ENCODE assay signal across 13 cellular contexts in the genomic region with DNA sequence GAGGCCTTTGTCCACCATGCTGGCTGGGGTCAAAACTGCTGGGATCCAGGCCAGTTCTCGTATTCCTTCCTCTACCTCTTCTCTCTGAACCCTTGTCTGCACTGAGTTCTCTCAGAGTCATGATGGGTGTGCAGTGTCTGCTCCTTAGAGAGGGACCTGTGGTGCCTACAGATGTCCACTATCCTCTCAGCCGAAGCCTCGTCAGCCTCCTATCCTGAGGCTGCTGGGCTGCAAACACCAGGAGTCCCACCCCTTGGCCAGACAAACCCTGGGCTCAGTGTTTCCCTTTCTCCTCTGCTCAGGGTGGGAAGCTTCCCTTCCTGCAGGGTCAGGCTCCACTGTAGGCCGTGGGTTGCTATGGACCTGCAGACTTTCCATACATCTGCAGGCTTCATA. TPM values are rescaled to one million over a fixed set of nuclear protein-coding genes. Genes with fewer than 3 reads are reported as not detected.
DNase-seq lines count a peak whose midpoint lies in the region; ATAC-seq and TF ChIP-seq lines count a peak whose summit lies in the region.
"Had no signal": no experiment of that assay in that cellular context is flagged by ENCODE, and none has a peak within 500 bp of the region (broad histone marks: within the 10 kb centered on the region; RNA-seq: fewer than 3 reads in every experiment).

No MANE protein-coding gene starts in this region.

- ATAC-seq in psoas muscle (no peak), GM19035 (IDR thresholded peaks at IDR 0.05; ENCODE audit: unreplicated experiment) (no peak)

- H3K36me3 ChIP-seq in DOHH2 (ENCODE audit: control insufficient read depth, low read length), result peaks cover 55% of the 10 kb centered on the region
- H3K36me3 ChIP-seq in SU-DHL-6 (ENCODE audit: low read length), result no peaks in the 10 kb centered on the region
- H3K36me3 ChIP-seq in psoas muscle (ENCODE audit: insufficient read depth in 1 of 2, low read depth in 1 of 2), result no peaks in the 10 kb centered on the region

- H3K9me2 ChIP-seq in DOHH2 (replicated peaks; ENCODE audit: control insufficient read depth, low read length) (no peaks in the 10 kb centered on the region), SU-DHL-6 (replicated peaks; ENCODE audit: insufficient read depth, low read length) (no peaks in the 10 kb centered on the region)

- peaks cover 12% of the 10 kb centered on the region for H3F3A ChIP-seq in DOHH2 (ENCODE audit: control insufficient read depth, insufficient read depth)
- peaks cover 7% of the 10 kb centered on the region for H3F3A ChIP-seq in SU-DHL-6 (ENCODE audit: insufficient read depth)

- peak overlapping the region; percentile 84; the same call in 1 of the 2 replicates for H3K27ac ChIP-seq in DOHH2 (ENCODE audit: low read depth, low read length)
- peak overlapping the region; percentile 94 for H3K27ac ChIP-seq in SU-DHL-6 (ENCODE audit: low read depth, low read length)
- no peak overlapping the region for H3K27ac ChIP-seq in psoas muscle

- H3K27me3 ChIP-seq in DOHH2 (ENCODE audit: control insufficient read depth, low read length) (no peaks in the 10 kb centered on the region), SU-DHL-6 (ENCODE audit: low read length) (no peaks in the 10 kb centered on the region), psoas muscle (ENCODE audit: insufficient read depth in 3 of 3, low read length in 2 of 3) (no peaks in the 10 kb centered on the region)

- no peak for TF ChIP-seq CTCF in DOHH2 (IDR thresholded peaks at IDR 0.05; ENCODE audit: low read depth, low read length, poor library complexity, severe bottlenecking)
- no peak for TF ChIP-seq CTCF in SU-DHL-6 (IDR thresholded peaks at IDR 0.05; ENCODE audit: insufficient read depth, low read length, poor library complexity, severe bottlenecking)
- TF ChIP-seq CTCF in psoas muscle (IDR thresholded peaks at IDR 0.05), result no peak

- peaks cover 25% of the 10 kb centered on the region for H4K20me1 ChIP-seq in DOHH2 (ENCODE audit: control insufficient read depth, insufficient read depth, low read depth, low read length)
- H4K20me1 ChIP-seq in SU-DHL-6 (ENCODE audit: low read depth, low read length), result peaks cover 20% of the 10 kb centered on the region; the same call in 1 of the 2 replicates

- peak overlapping the region; percentile 89 for H3K9ac ChIP-seq in SU-DHL-6 (ENCODE audit: low read length)

- TF ChIP-seq POLR2A in erythroblast (IDR thresholded peaks at IDR 0.05; ENCODE audit: low read length), result no peak

- H3K9me3 ChIP-seq in DOHH2 (ENCODE audit: control insufficient read depth, insufficient read depth, low read length), result no peaks in the 10 kb centered on the region
- H3K9me3 ChIP-seq in SU-DHL-6 (ENCODE audit: insufficient read depth, low read length), result no peaks in the 10 kb centered on the region
- H3K9me3 ChIP-seq in psoas muscle, result no peaks in the 10 kb centered on the region

- H3K4me2 ChIP-seq in DOHH2 (ENCODE audit: low read length), result peak overlapping the region; percentile 90
- peak overlapping the region; percentile 75 for H3K4me2 ChIP-seq in SU-DHL-6 (ENCODE audit: low read depth, low read length, poor library complexity, severe bottlenecking)

- H3K79me2 ChIP-seq in DOHH2 (ENCODE audit: control insufficient read depth, low read length) (peaks cover 66% of the 10 kb centered on the region), SU-DHL-6 (ENCODE audit: insufficient read depth, low read length) (peaks cover 67% of the 10 kb centered on the region)

- no peak overlapping the region for H2AFZ ChIP-seq in SU-DHL-6 (ENCODE audit: low read depth, low read length, severe bottlenecking)

- peak; percentile 44 to 58 for DNase-seq in erythroblast (lab: John Stamatoyannopoulos, UW)
- DNase-seq in psoas muscle, result no peak
- DNase-seq in ureter (ENCODE audit: low spot score), result no peak
- no peak for DNase-seq in NCI-H1092 (lab: John Stamatoyannopoulos, UW)
- DNase-seq in superior temporal gyrus (ENCODE audit: extremely low spot score), result no peak
- DNase-seq: activated gamma-delta T cell treated with Interleukin-2 at 50 U/mL for 16 hours, DMS79 treated with DMSO at 0.1 percent for 48 hours, NCI-H1436 treated with DMSO at 0.1 percent for 48 hours, SHP77 treated with DMSO at 0.1 percent for 48 hours had no signal

- intact Hi-C loops in psoas muscle (cut with DNase I), result no loop called here

- H3K4me3 ChIP-seq in DOHH2 (ENCODE audit: low read length) (peak overlapping the region; percentile 98), SU-DHL-6 (ENCODE audit: insufficient read depth, low read length, poor library complexity, severe bottlenecking) (peak overlapping the region; percentile 76), psoas muscle (peak overlapping the region; percentile 60)

- WGBS in psoas muscle, 3 donors, result 59 to 72% (median 61%) methylated on average over 4 of the region's 4 CpGs

- peaks cover 55% of the 10 kb centered on the region for H3K4me1 ChIP-seq in DOHH2 (ENCODE audit: control insufficient read depth, low read length)
- H3K4me1 ChIP-seq in psoas muscle, result peaks cover 5% of the 10 kb centered on the region

RNA-seq across cellular contexts. Expression of a gene that starts 2.3 kb away (rescaled TPM):
- total RNA-seq in psoas muscle (1 to 10 TPM; 2.8 to 4.2 (median 3.7) TPM), ureter (43.4 TPM)
- polyA plus RNA-seq in psoas muscle, result 1 to 10 TPM; 1.2 to 2.4 (median 2.4) TPM

RNA-seq across cellular contexts. Expression of a gene that starts 30.0 kb away (rescaled TPM):
- total RNA-seq in psoas muscle (not detected), ureter (not detected)
- not detected for polyA plus RNA-seq in psoas muscle
- total RNA-seq: fibroblast of lung had no signal
- polyA plus RNA-seq: fibroblast of lung had no signal

RNA-seq across cellular contexts. Expression of a gene that starts 49.4 kb away (rescaled TPM):
- total RNA-seq in psoas muscle (under 1 TPM in 3 of 4 donors, not detected in 1; 0.22 to 0.51 (median 0.48) TPM), ureter (8.1 TPM)
- under 1 TPM; 0.13 to 0.27 (median 0.16) TPM for polyA plus RNA-seq in psoas muscle

Comparison
In these comparisons a context has a peak if more than half of its experiments do, and no peak if none do; other contexts are left out.
1. DNase-seq: peak in erythroblast (2 of 2); none in psoas muscle (0 of 2), ureter (single experiment), NCI-H1092 (single experiment) and superior temporal gyrus (single experiment).
2. Peak in every context shown above with its lines, with median percentiles within 50 percentile points of each other: H3K4me3 ChIP-seq.